Comparison of ENCODE assay signal across 1 cellular context in the genomic region with DNA sequence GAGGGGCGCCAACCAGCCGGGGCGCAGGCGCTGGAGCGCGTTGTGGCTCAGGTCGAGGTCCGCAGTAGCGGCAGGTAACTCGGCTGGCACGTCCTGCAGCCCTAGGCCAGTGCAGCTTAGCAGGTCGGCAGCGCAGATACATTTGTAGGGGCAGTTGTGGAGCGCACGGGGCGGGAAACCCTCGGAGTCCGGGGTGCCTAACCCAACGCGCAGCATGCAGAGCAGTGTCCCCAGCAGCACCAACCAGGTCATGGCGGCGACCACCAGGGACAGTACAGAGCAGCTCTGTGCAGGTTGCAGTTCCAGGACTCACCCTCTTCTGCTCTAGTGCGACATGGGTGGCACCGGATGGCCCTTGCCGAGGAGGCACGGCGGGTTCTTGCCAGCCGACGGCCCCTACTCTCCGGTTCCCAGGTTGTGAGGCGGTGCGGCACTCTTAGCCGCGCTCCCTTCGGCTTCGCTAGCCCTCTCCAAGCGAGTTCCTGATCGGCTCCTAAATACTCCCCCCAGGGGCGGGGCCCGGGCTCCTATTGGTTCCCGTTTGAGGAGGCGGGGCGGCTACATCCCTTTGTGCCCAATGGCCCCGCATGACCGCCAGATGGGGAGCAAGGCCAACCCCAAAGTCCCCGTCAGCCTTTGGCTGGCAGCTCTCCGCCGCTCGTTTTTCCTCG.
TF ChIP-seq lines count a peak whose summit lies in the region.

TSS of gene AMIGO3 (minus strand) at position 471 of the 671 bp plus-strand sequence. CDS start at position 252, 219 bp downstream.

TF ChIP-seq in GM12878, 131 proteins besides CTCF, POLR2A, EP300 and RAD21 (continued from another document):
- TF ChIP-seq BCL3 (IDR thresholded peaks at IDR 0.05; ENCODE audit: borderline replicate concordance, insufficient read depth, low read depth, low read length, poor library complexity, severe bottlenecking) (peak; percentile 84), STAT3 (IDR thresholded peaks at IDR 0.05; ENCODE audit: low read depth, low read length) (no peak), SUPT20H (IDR thresholded peaks at IDR 0.05; ENCODE audit: borderline replicate concordance, control insufficient read depth, low read depth, low read length) (no peak), KLF5 (IDR thresholded peaks at IDR 0.05; ENCODE audit: partially characterized antibody) (no peak), ESRRA (IDR thresholded peaks at IDR 0.05; ENCODE audit: low read length) (0 out of 2 replicates have a peak, but pooled peaks have one; percentile 13), SREBF2 (IDR thresholded peaks at IDR 0.05; ENCODE audit: low read length) (no peak), STAT1 (conservative IDR thresholded peaks at IDR 0.05) (no peak), RELA (IDR thresholded peaks at IDR 0.05; ENCODE audit: borderline replicate concordance, partially characterized antibody) (no peak), RAD51 (IDR thresholded peaks at IDR 0.05) (no peak), ZZZ3 (IDR thresholded peaks at IDR 0.05; ENCODE audit: control insufficient read depth, insufficient read length, low read depth) (no peak), ZNF384 (IDR thresholded peaks at IDR 0.05; ENCODE audit: borderline replicate concordance, low read depth, low read length) (no peak), IKZF2 (IDR thresholded peaks at IDR 0.05) (no peak), ZNF592 (IDR thresholded peaks at IDR 0.05) (no peak), RB1 (IDR thresholded peaks at IDR 0.05; ENCODE audit: borderline replicate concordance) (peak; percentile 63; the same call in 1 of the 2 replicates), CHD4 (IDR thresholded peaks at IDR 0.05) (no peak), PKNOX1 (IDR thresholded peaks at IDR 0.05) (no peak)
- TF ChIP-seq, protein P1, sequence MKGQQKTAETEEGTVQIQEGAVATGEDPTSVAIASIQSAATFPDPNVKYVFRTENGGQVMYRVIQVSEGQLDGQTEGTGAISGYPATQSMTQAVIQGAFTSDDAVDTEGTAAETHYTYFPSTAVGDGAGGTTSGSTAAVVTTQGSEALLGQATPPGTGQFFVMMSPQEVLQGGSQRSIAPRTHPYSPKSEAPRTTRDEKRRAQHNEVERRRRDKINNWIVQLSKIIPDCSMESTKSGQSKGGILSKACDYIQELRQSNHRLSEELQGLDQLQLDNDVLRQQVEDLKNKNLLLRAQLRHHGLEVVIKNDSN (IDR thresholded peaks at IDR 0.05; ENCODE audit: borderline replicate concordance, extremely low read length, insufficient read depth, low read depth, low read length) = no peak
